ENCODE assay signal across 12 cellular contexts in genomic region chr6:166490671-166491500, GRCh38.
DNase-seq lines count a peak whose midpoint lies in the region; ATAC-seq and TF ChIP-seq lines count a peak whose summit lies in the region.
"Had no signal": no experiment of that assay in that cellular context is flagged by ENCODE, and none has a peak within 500 bp of the region (broad histone marks: within the 10 kb centered on the region; RNA-seq: fewer than 3 reads in every experiment).

No MANE protein-coding gene starts in this region.

- H3K9ac ChIP-seq in endodermal cell (ENCODE audit: extremely low read depth, low read length, poor library complexity, severe bottlenecking) = no peak overlapping the region

- peaks cover 4% of the 10 kb centered on the region for H3K4me1 Mint-ChIP-seq in endodermal cell

- H3K27me3 ChIP-seq in endodermal cell (ENCODE audit: control insufficient read depth, insufficient read depth, low read length, poor library complexity, severe bottlenecking) = no peaks in the 10 kb centered on the region
- no peaks in the 10 kb centered on the region for H3K27me3 ChIP-seq in H7 (ENCODE audit: control insufficient read depth, insufficient read depth, low read length)
- H3K27me3 ChIP-seq in foreskin keratinocyte = no peaks in the 10 kb centered on the region
- H3K27me3 ChIP-seq: body of pancreas had no signal

- peaks cover 9% of the 10 kb centered on the region for H3K9me3 ChIP-seq in endodermal cell (ENCODE audit: control insufficient read depth, low read length)
- H3K9me3 ChIP-seq: body of pancreas had no signal

- no peak overlapping the region for H3K27ac Mint-ChIP-seq in endodermal cell

- no peaks in the 10 kb centered on the region for H3K27me3 Mint-ChIP-seq in endodermal cell (ENCODE audit: insufficient read depth)

- TF ChIP-seq CTCF in endodermal cell (conservative IDR thresholded peaks at IDR 0.05) = no peak
- TF ChIP-seq CTCF in foreskin keratinocyte (conservative IDR thresholded peaks at IDR 0.05) = no peak

- H3K4me3 ChIP-seq in endodermal cell (ENCODE audit: low read length) (no peak overlapping the region), H7 (ENCODE audit: insufficient read depth, low read depth, low read length) (no peak overlapping the region)
- H3K4me3 ChIP-seq: body of pancreas, skin epidermis had no signal

- H3K4me3 Mint-ChIP-seq in endodermal cell = no peak overlapping the region

- no peaks in the 10 kb centered on the region for H3K9me3 Mint-ChIP-seq in endodermal cell

- H3K36me3 Mint-ChIP-seq in endodermal cell (ENCODE audit: low read depth) = peaks cover 32% of the 10 kb centered on the region

- H3K36me3 ChIP-seq in endodermal cell (ENCODE audit: control insufficient read depth, insufficient read depth, low read length) = peaks cover 15% of the 10 kb centered on the region
- H3K36me3 ChIP-seq in H7 (replicated peaks; ENCODE audit: control insufficient read depth, insufficient read depth, low read length) = peaks cover 1% of the 10 kb centered on the region

- DNase-seq in HT-29 (ENCODE audit: low spot score) = peak; percentile 1
- DNase-seq in NCI-H69 (lab: John Stamatoyannopoulos, UW) = peak; percentile 8
- DNase-seq in endodermal cell = no peak
- DNase-seq in renal cortical epithelial cell (ENCODE audit: low read depth) = peak; percentile 13
- DNase-seq in erythroblast (lab: John Stamatoyannopoulos, UW) = no peak
- DNase-seq in H7 = no peak
- DNase-seq in foreskin keratinocyte = no peak
- no peak for DNase-seq in SKM-1 treated with dmso at 0.1 percent for 144 hours (lab: John Stamatoyannopoulos, UW; ENCODE audit: unreplicated experiment)
- DNase-seq: activated CD4-positive, alpha-beta T cell treated with anti-CD3 and anti-CD28 coated beads for 48 hours; stimulated activated naive CD8-positive, alpha-beta T cell treated with anti-CD3 and anti-CD28 coated beads, Interleukin-15, Interleukin-2, amounts not matched to agents 100 U/mL and 50 U/mL, for 24 hours had no signal

- H3K27ac ChIP-seq in endodermal cell (ENCODE audit: low read depth, low read length) (peak overlapping the region; percentile 58), foreskin keratinocyte (no peak overlapping the region)
- H3K27ac ChIP-seq: body of pancreas, skin epidermis had no signal

- TF ChIP-seq POLR2A in erythroblast (IDR thresholded peaks at IDR 0.05; ENCODE audit: low read length) = no peak

- WGBS in endodermal cell (ENCODE audit: insufficient coverage in 1 of 2, insufficient read length in 1 of 2), 2 experiments = 91 to 94% methylated on average over 17 to 18 of the region's 18 CpGs

- H3K4me1 ChIP-seq in endodermal cell (ENCODE audit: control insufficient read depth, insufficient read depth, low read length) = no peaks in the 10 kb centered on the region
- no peaks in the 10 kb centered on the region for H3K4me1 ChIP-seq in foreskin keratinocyte
- H3K4me1 ChIP-seq: body of pancreas had no signal

- no peak for ATAC-seq in foreskin keratinocyte
- ATAC-seq: body of pancreas; stimulated activated naive CD8-positive, alpha-beta T cell treated with anti-CD3 and anti-CD28 coated beads, Interleukin-15, Interleukin-2, amounts not matched to agents 100 U/mL and 50 U/mL, for 24 hours had no signal

Comparison
In these comparisons a context has a peak if more than half of its experiments do, and no peak if none do; other contexts are left out.
1. DNase-seq: peak in HT-29 (single experiment), NCI-H69 (single experiment) and renal cortical epithelial cell (single experiment); none in endodermal cell (single experiment), erythroblast (0 of 2), H7 (single experiment), foreskin keratinocyte (0 of 2) and SKM-1 treated with dmso at 0.1 percent for 144 hours (single experiment).